ENCODE assay signal across 13 cellular contexts in genomic region chr13:29428992-29429315, GRCh38.
DNase-seq lines count a peak whose midpoint lies in the region; ATAC-seq and TF ChIP-seq lines count a peak whose summit lies in the region.
"Had no signal": no experiment of that assay in that cellular context is flagged by ENCODE, and none has a peak within 500 bp of the region (broad histone marks: within the 10 kb centered on the region; RNA-seq: fewer than 3 reads in every experiment).

No MANE protein-coding gene starts in this region.

- peaks cover 76% of the 10 kb centered on the region for H3K27me3 Mint-ChIP-seq in neural crest cell (ENCODE audit: low read depth)

- peaks cover 0 to 23% (median 7%) of the 10 kb centered on the region in 9 donors for H3K4me1 ChIP-seq in heart right ventricle
- H3K4me1 ChIP-seq in fibroblast of lung (ENCODE audit: control insufficient read depth, extremely low read depth, insufficient read depth, low read length) = no peaks in the 10 kb centered on the region
- peaks cover 0 to 1% of the 10 kb centered on the region in 2 donors for H3K4me1 ChIP-seq in aorta (ENCODE audit: control insufficient read depth in 1 of 2, insufficient read depth in 2 of 2, low read length in 2 of 2)

- H3K9me3 ChIP-seq in heart right ventricle = no peaks in the 10 kb centered on the region
- H3K9me3 ChIP-seq in fibroblast of lung (ENCODE audit: control insufficient read depth, insufficient read depth, low read depth, low read length) = no peaks in the 10 kb centered on the region
- H3K9me3 ChIP-seq in aorta (ENCODE audit: control insufficient read depth, low read length) = no peaks in the 10 kb centered on the region

- intact Hi-C loops in heart right ventricle (cut with DNase I) = loop anchor here in 1 of 10 donors (5.0 kb wide), 1 partner anchor 33 kb away; no protein-coding TSS in a partner anchor
- intact Hi-C loops in left cardiac atrium (cut with DNase I) = no loop called here
- intact Hi-C loops in aorta (cut with DNase I) = loop anchor here in 1 of 2 donors (5.0 kb wide), 1 partner anchor 43 kb away; no protein-coding TSS in a partner anchor
- intact Hi-C loops in posterior cingulate gyrus (cut with DNase I) = no loop called here
- intact Hi-C loops in posterior vena cava (cut with DNase I) = no loop called here

- no peak overlapping the region for H3K27ac Mint-ChIP-seq in neural crest cell (ENCODE audit: unreplicated experiment)
- H3K27ac Mint-ChIP-seq: activated CD4-positive, alpha-beta T cell treated with anti-CD3 and anti-CD28 coated beads, Interleukin-2, amount 10 ng/mL, durations not matched to agents 24 days and 14 days had no signal

- H3K36me3 Mint-ChIP-seq in neural crest cell (ENCODE audit: low read depth) = no peaks in the 10 kb centered on the region

- H3K36me3 ChIP-seq in heart right ventricle (no peaks in the 10 kb centered on the region), fibroblast of lung (ENCODE audit: control insufficient read depth, insufficient read depth, low read length) (no peaks in the 10 kb centered on the region), aorta (ENCODE audit: control insufficient read depth in 1 of 2, insufficient read depth in 2 of 2, low read length in 1 of 2) (no peaks in the 10 kb centered on the region)

- peak overlapping the region; percentile 88 for H3K4me3 Mint-ChIP-seq in neural crest cell
- H3K4me3 Mint-ChIP-seq: activated CD4-positive, alpha-beta T cell treated with anti-CD3 and anti-CD28 coated beads, Interleukin-2, amount 10 ng/mL, durations not matched to agents 24 days and 14 days had no signal

- peak in 1 of 8 donors; percentile 60 for ATAC-seq in heart right ventricle
- no peak for ATAC-seq in left cardiac atrium
- peak; percentile 15 for ATAC-seq in aorta (ENCODE audit: low FRiP score)
- no peak for ATAC-seq in HG02938 (IDR thresholded peaks at IDR 0.05; ENCODE audit: unreplicated experiment)

- H3K4me1 Mint-ChIP-seq in neural crest cell = peaks cover 8% of the 10 kb centered on the region
- H3K4me1 Mint-ChIP-seq: activated CD4-positive, alpha-beta T cell treated with anti-CD3 and anti-CD28 coated beads, Interleukin-2, amount 10 ng/mL, durations not matched to agents 24 days and 14 days had no signal

- no peak overlapping the region for H2AFZ ChIP-seq in fibroblast of lung (ENCODE audit: low read length)

- H3K9ac ChIP-seq in fibroblast of lung (ENCODE audit: insufficient read depth, low read length) = no peak overlapping the region

- H3K27me3 ChIP-seq in heart right ventricle (peaks cover 0 to 73% (median 19%) of the 10 kb centered on the region in 7 donors), fibroblast of lung (ENCODE audit: control insufficient read depth, insufficient read depth, low read length) (peaks cover 24% of the 10 kb centered on the region), aorta (ENCODE audit: control insufficient read depth in 1 of 2, insufficient read depth in 2 of 2, low read length in 1 of 2) (no peaks in the 10 kb centered on the region)

- no peak for DNase-seq in heart right ventricle
- no peak for DNase-seq in left cardiac atrium
- no peak for DNase-seq in fibroblast of lung (ENCODE audit: low read depth in 2 of 2)
- no peak for DNase-seq in neural crest cell (ENCODE audit: low read depth, low spot score)
- no peak for DNase-seq in aorta
- DNase-seq in posterior cingulate gyrus = no peak
- DNase-seq in posterior vena cava (ENCODE audit: low spot score) = no peak
- DNase-seq: activated CD4-positive, alpha-beta T cell treated with anti-CD3 and anti-CD28 coated beads, Interleukin-2, amount 10 ng/mL, durations not matched to agents 24 days and 14 days; activated naive CD4-positive, alpha-beta T cell; NCI-H1436 treated with DMSO at 0.1 percent for 48 hours; NCI-H774; SW 1271 had no signal

- no peaks in the 10 kb centered on the region for H4K20me1 ChIP-seq in fibroblast of lung (ENCODE audit: control insufficient read depth, extremely low read depth, insufficient read depth, low read length)

- WGBS in heart right ventricle, 2 donors = 9 to 18% methylated on average over 5 of the region's 5 CpGs
- WGBS in aorta, 2 donors = 23 to 30% methylated on average over 5 of the region's 5 CpGs

- peak overlapping the region; percentile 44 for H3K4me2 ChIP-seq in fibroblast of lung (ENCODE audit: extremely low read depth, insufficient read depth, low read length)

- H3K79me2 ChIP-seq in fibroblast of lung (ENCODE audit: control insufficient read depth, insufficient read depth, low read length) = no peaks in the 10 kb centered on the region

- H3K4me3 ChIP-seq in heart right ventricle (peak overlapping the region; percentile 12 to 60 (median 52)), fibroblast of lung (replicated peaks in 1 of 4; ENCODE audit: control extremely low read depth in 1 of 4, insufficient read depth in 1 of 4, low read depth in 3 of 4, low read length in 4 of 4) (no peak overlapping the region), aorta (ENCODE audit: low read length in 2 of 2) (peak overlapping the region; percentile 5 to 41)

- no peak for TF ChIP-seq CTCF in heart right ventricle (IDR thresholded peaks at IDR 0.05)
- no peak for TF ChIP-seq CTCF in fibroblast of lung (conservative IDR thresholded peaks at IDR 0.05 in 1 of 2, IDR thresholded peaks at IDR 0.05 in 1 of 2; ENCODE audit: low read depth in 1 of 2, low read length in 2 of 2)
- no peak for TF ChIP-seq CTCF in neural crest cell (conservative IDR thresholded peaks at IDR 0.05)

- no peaks in the 10 kb centered on the region for H3K9me3 Mint-ChIP-seq in neural crest cell
- H3K9me3 Mint-ChIP-seq: activated CD4-positive, alpha-beta T cell treated with anti-CD3 and anti-CD28 coated beads, Interleukin-2, amount 10 ng/mL, durations not matched to agents 24 days and 14 days had no signal

- H3K27ac ChIP-seq in heart right ventricle = peak overlapping the region; percentile 23 to 89 (median 82)
- H3K27ac ChIP-seq in fibroblast of lung (ENCODE audit: insufficient read depth, low read length) = no peak overlapping the region
- H3K27ac ChIP-seq in aorta (ENCODE audit: low read depth in 1 of 2, low read length in 2 of 2) = peak overlapping the region in 1 of 2 donors; percentile 7

Comparison
In these comparisons a context has a peak if more than half of its experiments do, and no peak if none do; other contexts are left out.
1. H3K4me3 ChIP-seq: peak in heart right ventricle (10 of 10) and aorta (2 of 2); none in fibroblast of lung (0 of 4).